In the genomic region with DNA sequence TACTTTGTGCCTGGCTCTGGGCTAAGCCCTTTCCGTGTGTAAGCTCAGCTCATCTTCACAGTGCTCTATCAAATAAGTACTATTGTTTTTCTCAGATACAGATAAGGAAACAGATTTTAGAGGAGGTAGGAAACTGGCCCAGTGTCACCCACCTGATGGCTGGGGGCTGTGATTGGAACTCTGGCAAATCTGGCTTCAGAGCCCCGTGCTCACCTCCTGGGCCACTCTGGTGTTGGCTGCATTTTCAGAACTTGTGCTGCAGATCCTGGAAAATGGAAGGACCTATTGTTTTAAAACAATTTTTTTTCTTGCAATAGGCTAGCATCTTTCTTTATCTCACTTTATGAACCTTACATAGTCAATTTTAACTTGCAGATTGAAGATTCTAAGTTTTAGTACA, we compare ENCODE assay signal across 14 cellular contexts. TPM values are rescaled to one million over a fixed set of nuclear protein-coding genes. Genes with fewer than 3 reads are reported as not detected.
DNase-seq lines count a peak whose midpoint lies in the region; ATAC-seq lines count a peak whose summit lies in the region.
"Had no signal": no experiment of that assay in that cellular context is flagged by ENCODE, and none has a peak within 500 bp of the region (broad histone marks: within the 10 kb centered on the region; RNA-seq: fewer than 3 reads in every experiment).

No MANE protein-coding gene starts in this region.

- no peak overlapping the region for H4K8ac ChIP-seq in trophoblast cell (ENCODE audit: low read depth, low read length)

- H2AK5ac ChIP-seq in trophoblast cell (ENCODE audit: low read length): no peak overlapping the region

- H4K12ac ChIP-seq in trophoblast cell (ENCODE audit: low read depth, low read length): no peak overlapping the region

- no CpG with 5 or more reads among the region's 2 CpGs for WGBS in trophoblast cell (ENCODE audit: extremely low coverage, insufficient coverage, insufficient read length)

- H3K4me2 ChIP-seq in trophoblast cell (ENCODE audit: low read length): no peak overlapping the region

- peaks cover 72% of the 10 kb centered on the region for H3K4me1 Mint-ChIP-seq in activated CD8-positive, alpha-beta memory T cell treated with anti-CD3 and anti-CD28 coated beads, Interleukin-2, amount 10 ng/mL, durations not matched to agents 7 days and 5 days
- H3K4me1 Mint-ChIP-seq in central memory CD8-positive, alpha-beta T cell: peaks cover 70% of the 10 kb centered on the region

- peak overlapping the region; percentile 60 for H3K27ac Mint-ChIP-seq in activated CD8-positive, alpha-beta memory T cell treated with anti-CD3 and anti-CD28 coated beads, Interleukin-2, amount 10 ng/mL, durations not matched to agents 7 days and 5 days
- peak overlapping the region; percentile 50 for H3K27ac Mint-ChIP-seq in central memory CD8-positive, alpha-beta T cell (ENCODE audit: low read depth)

- H2BK12ac ChIP-seq in trophoblast cell (ENCODE audit: low read length): no peak overlapping the region

- H3K9me3 Mint-ChIP-seq in activated CD8-positive, alpha-beta memory T cell treated with anti-CD3 and anti-CD28 coated beads, Interleukin-2, amount 10 ng/mL, durations not matched to agents 7 days and 5 days (ENCODE audit: low read depth): no peaks in the 10 kb centered on the region
- H3K9me3 Mint-ChIP-seq in central memory CD8-positive, alpha-beta T cell: no peaks in the 10 kb centered on the region

- peaks cover 3% of the 10 kb centered on the region for H3K79me1 ChIP-seq in trophoblast cell (ENCODE audit: low read length)

- CTCF ChIA-PET in activated CD8-positive, alpha-beta memory T cell treated with anti-CD3 and anti-CD28 coated beads, Interleukin-2, amount 10 ng/mL, durations not matched to agents 7 days and 5 days (lab: Charles Lee): interaction anchor here (0.9 to 1.7 kb wide), 3 partner anchors 9 to 16 kb away, joined by 3 to 5 read pairs (median 4); no protein-coding TSS in a partner anchor

- H3K4me3 Mint-ChIP-seq in activated CD8-positive, alpha-beta memory T cell treated with anti-CD3 and anti-CD28 coated beads, Interleukin-2, amount 10 ng/mL, durations not matched to agents 7 days and 5 days: peak overlapping the region; percentile 50
- H3K4me3 Mint-ChIP-seq in central memory CD8-positive, alpha-beta T cell: no peak overlapping the region

- no peak for ATAC-seq in activated CD8-positive, alpha-beta memory T cell treated with anti-CD3 and anti-CD28 coated beads, Interleukin-2, amount 10 ng/mL, durations not matched to agents 7 days and 5 days
- ATAC-seq in central memory CD8-positive, alpha-beta T cell (replicated peaks; ENCODE audit: extremely low read depth, poor library complexity, severe bottlenecking): no peak
- ATAC-seq in HG03469 (IDR thresholded peaks at IDR 0.05; ENCODE audit: unreplicated experiment) (no peak), GM19452 (IDR thresholded peaks at IDR 0.05; ENCODE audit: unreplicated experiment) (no peak)

- H3K18ac ChIP-seq in trophoblast cell (ENCODE audit: low read length): no peak overlapping the region

- H3K27ac ChIP-seq in trophoblast cell (ENCODE audit: low read depth, low read length): no peak overlapping the region
- H3K27ac ChIP-seq: WERI-Rb-1 had no signal

- H3K4me3 ChIP-seq in NT2/D1 (ENCODE audit: insufficient read length, low read depth) (no peak overlapping the region), trophoblast cell (ENCODE audit: low read depth, low read length) (no peak overlapping the region)

- H3K36me3 ChIP-seq in NT2/D1 (ENCODE audit: insufficient read depth, insufficient read length, low read length): peaks cover 28% of the 10 kb centered on the region
- peaks cover 5 to 10% of the 10 kb centered on the region in 2 experiments for H3K36me3 ChIP-seq in trophoblast cell (ENCODE audit: control insufficient read depth in 1 of 2, insufficient read depth in 2 of 2, low read length in 2 of 2)

- peak overlapping the region; percentile 83 for H3K4ac ChIP-seq in trophoblast cell (ENCODE audit: low read depth, low read length)

- H2AFZ ChIP-seq in trophoblast cell (ENCODE audit: insufficient read depth, low read length, poor library complexity): no peak overlapping the region

- no peak overlapping the region for H3K23ac ChIP-seq in trophoblast cell (ENCODE audit: low read length)

- H3K4me1 ChIP-seq in NT2/D1 (ENCODE audit: insufficient read depth, insufficient read length): peaks cover 7% of the 10 kb centered on the region
- H3K4me1 ChIP-seq in trophoblast cell (ENCODE audit: control insufficient read depth in 1 of 2, insufficient read depth in 2 of 2, low read length in 2 of 2): no peaks in the 10 kb centered on the region

- H3K27me3 ChIP-seq in NT2/D1 (ENCODE audit: insufficient read depth, insufficient read length) (no peaks in the 10 kb centered on the region), trophoblast cell (ENCODE audit: insufficient read depth, low read length) (no peaks in the 10 kb centered on the region)

- H3K9ac ChIP-seq in NT2/D1 (ENCODE audit: insufficient read length, low read depth): peak overlapping the region; percentile 27
- peak overlapping the region; percentile 65 for H3K9ac ChIP-seq in trophoblast cell (ENCODE audit: low read length)

- no peak overlapping the region for H2BK5ac ChIP-seq in trophoblast cell (ENCODE audit: low read depth, low read length, poor library complexity)

- no peaks in the 10 kb centered on the region for H3K27me3 Mint-ChIP-seq in activated CD8-positive, alpha-beta memory T cell treated with anti-CD3 and anti-CD28 coated beads, Interleukin-2, amount 10 ng/mL, durations not matched to agents 7 days and 5 days
- no peaks in the 10 kb centered on the region for H3K27me3 Mint-ChIP-seq in central memory CD8-positive, alpha-beta T cell

- H2BK120ac ChIP-seq in trophoblast cell (ENCODE audit: insufficient read depth, low read length, poor library complexity): no peak overlapping the region

- DNase-seq in activated CD8-positive, alpha-beta memory T cell treated with anti-CD3 and anti-CD28 coated beads, Interleukin-2, amount 10 ng/mL, durations not matched to agents 7 days and 5 days: no peak
- DNase-seq in activated CD8-positive, alpha-beta memory T cell treated with anti-CD3 and anti-CD28 coated beads, Interleukin-2, amount 50 U/mL, for 4 hours: no peak
- DNase-seq in NT2/D1 (ENCODE audit: low read depth, low spot score): no peak
- no peak for DNase-seq in central memory CD8-positive, alpha-beta T cell (ENCODE audit: low spot score in 2 of 2)
- DNase-seq in trophoblast cell: no peak
- DNase-seq in NCI-H526 (lab: John Stamatoyannopoulos, UW): no peak
- DNase-seq: activated gamma-delta T cell treated with Interleukin-2 at 50 U/mL for 16 hours, islet precursor cell, NCI-H1092, NCI-H524 treated with DMSO at 0.1 percent for 48 hours, SHP77 treated with DMSO at 0.1 percent for 48 hours, WERI-Rb-1 had no signal

- H3K36me3 Mint-ChIP-seq in activated CD8-positive, alpha-beta memory T cell treated with anti-CD3 and anti-CD28 coated beads, Interleukin-2, amount 10 ng/mL, durations not matched to agents 7 days and 5 days: peaks cover 46% of the 10 kb centered on the region
- peaks cover 22% of the 10 kb centered on the region for H3K36me3 Mint-ChIP-seq in central memory CD8-positive, alpha-beta T cell (ENCODE audit: insufficient read depth)

- H4K91ac ChIP-seq in trophoblast cell (ENCODE audit: low read depth, low read length): no peak overlapping the region

- H3K79me2 ChIP-seq in trophoblast cell (ENCODE audit: control insufficient read depth, insufficient read depth, low read length, poor library complexity): peaks cover 5% of the 10 kb centered on the region

- H3K9me3 ChIP-seq in NT2/D1 (ENCODE audit: insufficient read depth, low read length) (no peaks in the 10 kb centered on the region), trophoblast cell (ENCODE audit: insufficient read depth, low read depth, low read length) (no peaks in the 10 kb centered on the region)

- H3K14ac ChIP-seq in trophoblast cell (ENCODE audit: low read length): no peak overlapping the region

RNA-seq across cellular contexts. Expression of a gene that starts 5.7 kb away (rescaled TPM):
- total RNA-seq in activated CD8-positive, alpha-beta memory T cell treated with anti-CD3 and anti-CD28 coated beads, Interleukin-2, amount 10 ng/mL, durations not matched to agents 7 days and 5 days: 100 to 1,000 TPM; 120 to 165 TPM
- polyA plus RNA-seq in trophoblast cell (2013): 26.9 and 28.5 TPM in 2 replicates

RNA-seq across cellular contexts. Expression of a gene that starts 35.8 kb away (rescaled TPM):
- total RNA-seq in activated CD8-positive, alpha-beta memory T cell treated with anti-CD3 and anti-CD28 coated beads, Interleukin-2, amount 10 ng/mL, durations not matched to agents 7 days and 5 days: 10 to 100 TPM; 19.3 to 30.4 TPM
- 11.3 and 12.1 TPM in 2 replicates for polyA plus RNA-seq in trophoblast cell (2013)
